ENCODE assay signal across 17 cellular contexts in the genomic region with DNA sequence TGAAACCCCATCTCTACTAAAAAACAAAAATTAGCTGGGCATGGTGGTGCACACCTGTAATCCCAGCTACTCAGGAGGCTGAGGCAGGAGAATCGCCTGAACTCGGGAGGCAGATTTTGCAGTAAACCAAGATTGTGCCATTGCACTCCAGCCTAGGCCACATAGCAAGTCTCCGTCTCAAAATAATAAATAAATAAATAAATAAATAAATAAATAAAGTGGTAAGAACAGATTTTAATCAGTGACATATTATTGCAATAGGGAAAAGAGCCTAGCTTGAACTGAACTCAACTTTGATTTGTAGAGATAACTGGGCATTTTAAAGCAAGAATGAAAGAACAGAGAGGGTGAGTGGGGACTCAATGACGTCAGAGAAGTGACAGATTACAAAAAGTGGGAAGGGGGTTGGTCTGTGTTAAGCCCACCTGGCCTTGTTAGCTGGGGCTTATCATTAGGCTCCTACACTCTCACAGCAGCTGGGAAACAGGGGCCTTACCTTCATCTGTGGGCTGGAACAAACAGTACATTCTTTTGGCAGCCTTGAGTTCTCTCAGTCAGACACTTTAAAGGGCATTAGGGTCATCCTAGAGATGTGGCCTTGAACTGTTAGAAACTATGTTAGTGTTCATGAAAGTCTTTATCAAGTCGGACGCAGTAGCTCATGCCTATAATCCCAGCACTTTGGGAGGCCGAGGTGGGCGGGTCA. TPM values are rescaled to one million over a fixed set of nuclear protein-coding genes. Genes with fewer than 3 reads are reported as not detected.
DNase-seq lines count a peak whose midpoint lies in the region; ATAC-seq, FAIRE-seq and TF ChIP-seq lines count a peak whose summit lies in the region.
"Had no signal": no experiment of that assay in that cellular context is flagged by ENCODE, and none has a peak within 500 bp of the region (broad histone marks: within the 10 kb centered on the region; RNA-seq: fewer than 3 reads in every experiment).

No MANE protein-coding gene starts in this region.

- peak overlapping the region; percentile 22 for H2BK12ac ChIP-seq in neuronal stem cell (ENCODE audit: low read length)

- no peak overlapping the region for H3K23ac ChIP-seq in neuronal stem cell (ENCODE audit: low read depth, low read length, poor library complexity)

- no peak for TF ChIP-seq CTCF in cardiac muscle cell (IDR thresholded peaks at IDR 0.05; ENCODE audit: low read depth, low read length)
- no peak for TF ChIP-seq CTCF in K562 (IDR thresholded peaks at IDR 0.05 in 2 of 3, conservative IDR thresholded peaks at IDR 0.05 in 1 of 3; ENCODE audit: insufficient read depth in 2 of 3, low read depth in 1 of 3, low read length in 3 of 3)

- peak; percentile 68 for FAIRE-seq in K562 (lab: Jason Lieb, UNC)
- FAIRE-seq: GM12892, GM18507 had no signal

- in situ Hi-C loops in K562 (cut with MboI) = no loop called here

- H3K9me3 ChIP-seq in cardiac muscle cell (ENCODE audit: low read depth) = no peaks in the 10 kb centered on the region
- H3K9me3 ChIP-seq in K562 (replicated peaks; ENCODE audit: control insufficient read depth, insufficient read depth, low read depth, low read length) = no peaks in the 10 kb centered on the region
- no peaks in the 10 kb centered on the region for H3K9me3 ChIP-seq in neuronal stem cell (replicated peaks in 1 of 2; ENCODE audit: control insufficient read depth in 2 of 2, insufficient read depth in 1 of 2, low read depth in 1 of 2, low read length in 2 of 2)
- H3K9me3 ChIP-seq: BLaER1, HAP-1 had no signal

- H2AK5ac ChIP-seq in neuronal stem cell (ENCODE audit: low read depth, low read length) = no peak overlapping the region

- no peak overlapping the region for H2BK15ac ChIP-seq in neuronal stem cell (ENCODE audit: low read length)

- POLR2A ChIA-PET in K562 (lab: Yijun Ruan, JAX) = interaction anchor here (0.6 to 1.4 kb wide), 4 partner anchors 12 to 117 kb away, joined by 3 to 4 read pairs (median 4); a partner anchor contains a TSS

- WGBS in K562 (ENCODE audit: insufficient coverage, low coverage, missing lambda C conversion rate) = 35% methylated on average over 8 of the region's 8 CpGs
- WGBS in neuronal stem cell (ENCODE audit: extremely low coverage in 2 of 2, insufficient read length in 2 of 2, insufficient replicate concordance in 1 of 2), 2 donors = no CpG with 5 or more reads among the region's 8 CpGs

- no peak overlapping the region for H3K18ac ChIP-seq in neuronal stem cell (ENCODE audit: low read length)

- H3K9ac ChIP-seq in K562 (ENCODE audit: insufficient read depth in 1 of 2, low read depth in 2 of 2, low read length in 2 of 2) = no peak overlapping the region
- no peak overlapping the region for H3K9ac ChIP-seq in neuronal stem cell (ENCODE audit: low read depth, low read length, poor library complexity)
- H3K9ac ChIP-seq: BLaER1, GM23248 had no signal

- H2AFZ ChIP-seq in K562 (ENCODE audit: low read depth, low read length) = peak overlapping the region; percentile 71
- no peak overlapping the region for H2AFZ ChIP-seq in neuronal stem cell (ENCODE audit: low read length)
- H2AFZ ChIP-seq: GM23248 had no signal

- no peaks in the 10 kb centered on the region for H3K9me1 ChIP-seq in K562 (ENCODE audit: control insufficient read depth, insufficient read depth, low read length)

- CTCF ChIA-PET in K562 (lab: Yijun Ruan, JAX; ENCODE audit: low intra/inter-chr PET ratio) = interaction anchor here (0.6 kb wide), 1 partner anchor 15 kb away, joined by 4 read pairs; no protein-coding TSS in a partner anchor

- H2BK5ac ChIP-seq in neuronal stem cell (ENCODE audit: low read length) = no peak overlapping the region

- DNase-seq in cardiac muscle cell (ENCODE audit: low read depth in 1 of 2, low spot score in 1 of 2) (no peak), Right ventricle myocardium inferior (ENCODE audit: missing footprints) (no peak), K562 (ENCODE audit: extremely low read depth in 1 of 4, low spot score in 3 of 4) (peak in 1 of 4 experiments; percentile 58), neuronal stem cell (ENCODE audit: low spot score) (no peak), activated T-cell treated with anti-CD3 and anti-CD28 coated beads for 4 hours (no peak)
- no peak for DNase-seq in stimulated activated CD8-positive, alpha-beta memory T cell treated with anti-CD3 and anti-CD28 coated beads, Interleukin-4, amount 100 ng/mL, for 48 hours
- DNase-seq: 8988T; CD4-positive, alpha-beta memory T cell; DMS153; DMS79; GDM1; GM23248 had no signal

- ATAC-seq in Right ventricle myocardium inferior (no peak), K562 (no peak), HG03108 (IDR thresholded peaks at IDR 0.05; ENCODE audit: unreplicated experiment) (no peak)

- TF ChIP-seq POLR2A in K562 (conservative IDR thresholded peaks at IDR 0.05) = no peak

- no peak overlapping the region for H2BK120ac ChIP-seq in neuronal stem cell (ENCODE audit: low read depth, low read length)

- no peak overlapping the region for H3K4ac ChIP-seq in neuronal stem cell (ENCODE audit: low read length)

- no peaks in the 10 kb centered on the region for H3K27me3 ChIP-seq in cardiac muscle cell
- no peaks in the 10 kb centered on the region for H3K27me3 ChIP-seq in K562 (ENCODE audit: control insufficient read depth in 2 of 2, insufficient read depth in 2 of 2, low read length in 2 of 2)
- H3K27me3 ChIP-seq in neuronal stem cell (ENCODE audit: control insufficient read depth in 3 of 3, insufficient read depth in 3 of 3, low read depth in 1 of 3, low read length in 3 of 3) = no peaks in the 10 kb centered on the region
- H3K27me3 ChIP-seq: BLaER1 had no signal

- H4K20me1 ChIP-seq in K562 (replicated peaks; ENCODE audit: control insufficient read depth, insufficient read depth, low read length) = no peaks in the 10 kb centered on the region
- H4K20me1 ChIP-seq: BLaER1 had no signal

- intact Hi-C loops in Right ventricle myocardium inferior (cut with DNase I) (no loop called here), K562 (cut with micrococcal nuclease) (no loop called here)

- H3K4me2 ChIP-seq in K562 (ENCODE audit: insufficient read depth, low read length) = no peak overlapping the region; the same call in 1 of the 2 replicates
- no peak overlapping the region for H3K4me2 ChIP-seq in neuronal stem cell (ENCODE audit: insufficient read depth, low read length, poor library complexity, severe bottlenecking)
- H3K4me2 ChIP-seq: BLaER1 had no signal

- no peaks in the 10 kb centered on the region for H3K79me2 ChIP-seq in K562 (ENCODE audit: control insufficient read depth, insufficient read depth, low read length)

- H3K14ac ChIP-seq in neuronal stem cell (ENCODE audit: low read length) = no peak overlapping the region

- H3K4me1 ChIP-seq in cardiac muscle cell (ENCODE audit: low read depth) (peaks cover 13% of the 10 kb centered on the region), K562 (replicated peaks in 1 of 2; ENCODE audit: control insufficient read depth in 2 of 2, insufficient read depth in 2 of 2, low read length in 2 of 2) (peaks cover 22 to 27% of the 10 kb centered on the region in 2 experiments), neuronal stem cell (ENCODE audit: control insufficient read depth in 2 of 2, insufficient read depth in 1 of 2, low read depth in 1 of 2, low read length in 2 of 2) (peaks cover 3 to 11% of the 10 kb centered on the region in 2 donors)
- H3K4me1 ChIP-seq: HAP-1 had no signal

- H3K4me3 ChIP-seq in cardiac muscle cell (no peak overlapping the region), K562 (no peak overlapping the region), neuronal stem cell (ENCODE audit: low read length in 2 of 2) (no peak overlapping the region)
- H3K4me3 ChIP-seq: BLaER1, GM23248, HAP-1 had no signal

- TF ChIP-seq EP300 in K562 (IDR thresholded peaks at IDR 0.05; ENCODE audit: low read length) = no peak

- H3K36me3 ChIP-seq in cardiac muscle cell (no peaks in the 10 kb centered on the region), K562 (ENCODE audit: control insufficient read depth, insufficient read depth, low read length) (no peaks in the 10 kb centered on the region), neuronal stem cell (replicated peaks in 1 of 2; ENCODE audit: control insufficient read depth in 2 of 2, insufficient read depth in 2 of 2, low read length in 2 of 2) (no peaks in the 10 kb centered on the region)
- H3K36me3 ChIP-seq: BLaER1, HAP-1 had no signal

- TF ChIP-seq RAD21 in K562 (CRISPR knock-in tag; conservative IDR thresholded peaks at IDR 0.05 in 1 of 2, IDR thresholded peaks at IDR 0.05 in 1 of 2) = no peak

- no peak overlapping the region for H4K91ac ChIP-seq in neuronal stem cell (ENCODE audit: low read depth, low read length, poor library complexity)

- no peak overlapping the region for H4K8ac ChIP-seq in neuronal stem cell (ENCODE audit: low read depth, low read length)

- BruUV-seq in K562 (replicated peaks; lab: Mats Ljungman, UMichigan) = no TSS peak

- H3K27ac ChIP-seq in cardiac muscle cell (peak overlapping the region; percentile 57), K562 (ENCODE audit: extremely low read depth, low read depth, low read length) (peak overlapping the region; percentile 55; the same call in 2 of the 3 replicates), neuronal stem cell (replicated peaks; ENCODE audit: low read length) (no peak overlapping the region)
- H3K27ac ChIP-seq: BLaER1, GM23248 had no signal

- no peaks in the 10 kb centered on the region for H3K79me1 ChIP-seq in neuronal stem cell (ENCODE audit: low read depth, low read length)

RNA-seq across cellular contexts. Expression of a gene that starts 24.5 kb away (rescaled TPM):
- total RNA-seq in cardiac muscle cell (14.0 and 69.2 TPM in 2 replicates), Right ventricle myocardium inferior (1.3 TPM), K562 (2014; rRNA removed) (50.2 and 62.5 TPM in 2 replicates), K562 (2014; rRNA removed; fragmentation: Illumina TruSeq; extraction: Trizol) (38.6 and 42.3 TPM in 2 replicates), K562 (2015; rRNA removed; fragmentation: Illumina TruSeq; extraction: Trizol) (77.9 and 80.1 TPM in 2 replicates), K562 (2021) (79.2 and 85.6 TPM in 2 replicates)
- polyA plus RNA-seq in cardiac muscle cell (9.4 and 33.3 TPM in 2 replicates), K562 (2011; rRNA removed) (95.2 and 103 TPM in 2 replicates), K562 (2014; fragmentation: Illumina TruSeq; extraction: Trizol) (76.9 and 82.7 TPM in 2 replicates), K562 (2014; fragmentation: Nextera tagmentation; extraction: Ambion mirVana) (1 to 10 TPM; 1.3 to 2.2 TPM), K562 (2014; rRNA removed) (84.1 and 88.6 TPM in 2 replicates)
- total RNA-seq in K562 (2011; cell fraction: chromatin; rRNA removed; ENCODE audit: low replicate concordance) = 117 and 182 TPM in 2 replicates
- 141 and 154 TPM in 2 replicates for total RNA-seq in K562 (2011; cell fraction: nucleolus; rRNA removed)
- total RNA-seq in K562 (2011; cell fraction: nucleoplasm; rRNA removed) = 113 and 129 TPM in 2 replicates
- polyA plus RNA-seq in K562 (2011; cell fraction: cytosol; rRNA removed) = 82.9 and 95.7 TPM in 2 replicates
- polyA plus RNA-seq in K562 (2011; cell fraction: nucleus; rRNA removed) = 255 and 308 TPM in 2 replicates
- polyA plus RNA-seq in K562 (2012) = 70.1 and 78.9 TPM in 2 replicates
- polyA minus RNA-seq in K562 (2011; rRNA and poly(A)+ RNA removed) = 91.4 and 99.3 TPM in 2 replicates
- 43.1 and 48.8 TPM in 2 replicates for polyA minus RNA-seq in K562 (2011; cell fraction: cytosol; rRNA and poly(A)+ RNA removed)
- 113 and 139 TPM in 2 replicates for polyA minus RNA-seq in K562 (2011; cell fraction: nucleus; rRNA and poly(A)+ RNA removed)
- polyA plus RNA-seq in neuronal stem cell (2013, experiment 1 of 2) = 84.1 TPM
- 83.4 TPM for polyA plus RNA-seq in neuronal stem cell (2013, experiment 2 of 2)

RNA-seq across cellular contexts. Expression of a gene that starts 43.7 kb away (rescaled TPM):
- total RNA-seq in cardiac muscle cell = 61.9 and 116 TPM in 2 replicates
- 34.5 and 62.1 TPM in 2 replicates for polyA plus RNA-seq in cardiac muscle cell
- total RNA-seq in Right ventricle myocardium inferior = 43.5 TPM
- total RNA-seq in K562 (2011; cell fraction: chromatin; rRNA removed; ENCODE audit: low replicate concordance) = 151 and 284 TPM in 2 replicates
- total RNA-seq in K562 (2011; cell fraction: nucleolus; rRNA removed) = 158 and 171 TPM in 2 replicates
- 141 and 150 TPM in 2 replicates for total RNA-seq in K562 (2011; cell fraction: nucleoplasm; rRNA removed)
- total RNA-seq in K562 (2014; rRNA removed) = 27.3 and 29.7 TPM in 2 replicates
- 16.2 and 20.8 TPM in 2 replicates for total RNA-seq in K562 (2014; rRNA removed; fragmentation: Illumina TruSeq; extraction: Trizol)
- total RNA-seq in K562 (2015; rRNA removed; fragmentation: Illumina TruSeq; extraction: Trizol) = 29.6 and 33.7 TPM in 2 replicates
- total RNA-seq in K562 (2021) = 42.1 and 43.2 TPM in 2 replicates
- 45.9 and 59.4 TPM in 2 replicates for polyA plus RNA-seq in K562 (2011; rRNA removed)
- polyA plus RNA-seq in K562 (2011; cell fraction: cytosol; rRNA removed) = 56.9 and 69.4 TPM in 2 replicates
- 359 and 410 TPM in 2 replicates for polyA plus RNA-seq in K562 (2011; cell fraction: nucleus; rRNA removed)
- 42.7 and 85.4 TPM in 2 replicates for polyA plus RNA-seq in K562 (2012)
- polyA plus RNA-seq in K562 (2014; fragmentation: Illumina TruSeq; extraction: Trizol) = 45.5 and 48.8 TPM in 2 replicates
- polyA plus RNA-seq in K562 (2014; fragmentation: Nextera tagmentation; extraction: Ambion mirVana) = 1 to 10 TPM; 3.7 to 4.0 TPM
- polyA plus RNA-seq in K562 (2014; rRNA removed) = 60.8 and 64.2 TPM in 2 replicates
- 21.9 and 26.4 TPM in 2 replicates for polyA minus RNA-seq in K562 (2011; rRNA and poly(A)+ RNA removed)
- 12.4 and 15.0 TPM in 2 replicates for polyA minus RNA-seq in K562 (2011; cell fraction: cytosol; rRNA and poly(A)+ RNA removed)
- 40.8 and 50.0 TPM in 2 replicates for polyA minus RNA-seq in K562 (2011; cell fraction: nucleus; rRNA and poly(A)+ RNA removed)
- 69.5 TPM for polyA plus RNA-seq in neuronal stem cell (2013, experiment 1 of 2)
- 68.8 TPM for polyA plus RNA-seq in neuronal stem cell (2013, experiment 2 of 2)

RNA-seq across cellular contexts. Expression of a gene that starts 44.4 kb away (rescaled TPM):
- total RNA-seq in cardiac muscle cell = 27.6 and 44.3 TPM in 2 replicates
- polyA plus RNA-seq in cardiac muscle cell = 38.7 and 39.9 TPM in 2 replicates
- 22.4 TPM for total RNA-seq in Right ventricle myocardium inferior
- 51.6 and 76.0 TPM in 2 replicates for total RNA-seq in K562 (2011; cell fraction: chromatin; rRNA removed; ENCODE audit: low replicate concordance)
- 39.7 and 45.7 TPM in 2 replicates for total RNA-seq in K562 (2011; cell fraction: nucleolus; rRNA removed)
- total RNA-seq in K562 (2011; cell fraction: nucleoplasm; rRNA removed) = 38.2 and 40.6 TPM in 2 replicates
- total RNA-seq in K562 (2014; rRNA removed) = 80.6 and 122 TPM in 2 replicates
- total RNA-seq in K562 (2014; rRNA removed; fragmentation: Illumina TruSeq; extraction: Trizol) = 61.7 and 68.7 TPM in 2 replicates
- 59.9 and 66.6 TPM in 2 replicates for total RNA-seq in K562 (2015; rRNA removed; fragmentation: Illumina TruSeq; extraction: Trizol)
- total RNA-seq in K562 (2021) = 69.0 and 70.6 TPM in 2 replicates
- 22.8 and 32.4 TPM in 2 replicates for polyA plus RNA-seq in K562 (2011; rRNA removed)
- polyA plus RNA-seq in K562 (2011; cell fraction: cytosol; rRNA removed) = 19.5 and 25.8 TPM in 2 replicates
- polyA plus RNA-seq in K562 (2011; cell fraction: nucleus; rRNA removed) = 106 and 140 TPM in 2 replicates
- 73.3 and 129 TPM in 2 replicates for polyA plus RNA-seq in K562 (2012)
- polyA plus RNA-seq in K562 (2014; fragmentation: Illumina TruSeq; extraction: Trizol) = 101 and 104 TPM in 2 replicates
- 100 to 1,000 TPM in 1 of 2 experiments, 10 to 100 TPM in 1; 41.5 to 144 TPM for polyA plus RNA-seq in K562 (2014; fragmentation: Nextera tagmentation; extraction: Ambion mirVana)
- polyA plus RNA-seq in K562 (2014; rRNA removed) = 47.4 and 67.2 TPM in 2 replicates
- polyA minus RNA-seq in K562 (2011; rRNA and poly(A)+ RNA removed) = 11.5 and 12.0 TPM in 2 replicates
- 17.0 and 19.9 TPM in 2 replicates for polyA minus RNA-seq in K562 (2011; cell fraction: cytosol; rRNA and poly(A)+ RNA removed)
- polyA minus RNA-seq in K562 (2011; cell fraction: nucleus; rRNA and poly(A)+ RNA removed) = 34.1 and 35.5 TPM in 2 replicates
- 40.8 TPM for polyA plus RNA-seq in neuronal stem cell (2013, experiment 1 of 2)
- polyA plus RNA-seq in neuronal stem cell (2013, experiment 2 of 2) = 39.2 TPM

RNA-seq across cellular contexts. Expression of a gene that starts 49.6 kb away (rescaled TPM):
- total RNA-seq in cardiac muscle cell (37.0 and 48.0 TPM in 2 replicates), Right ventricle myocardium inferior (10.8 TPM), K562 (2014; rRNA removed) (11.9 and 12.2 TPM in 2 replicates), K562 (2014; rRNA removed; fragmentation: Illumina TruSeq; extraction: Trizol) (5.6 and 5.9 TPM in 2 replicates), K562 (2015; rRNA removed; fragmentation: Illumina TruSeq; extraction: Trizol) (8.2 and 8.4 TPM in 2 replicates), K562 (2021) (10.0 and 11.1 TPM in 2 replicates)
- polyA plus RNA-seq in cardiac muscle cell (29.1 and 40.7 TPM in 2 replicates), K562 (2011; rRNA removed) (5.8 and 9.4 TPM in 2 replicates), K562 (2014; fragmentation: Illumina TruSeq; extraction: Trizol) (7.1 TPM in 2 replicates), K562 (2014; fragmentation: Nextera tagmentation; extraction: Ambion mirVana) (under 1 TPM; 0.21 to 0.30 TPM), K562 (2014; rRNA removed) (8.7 and 10.3 TPM in 2 replicates)
- 8.2 and 25.6 TPM in 2 replicates for total RNA-seq in K562 (2011; cell fraction: chromatin; rRNA removed; ENCODE audit: low replicate concordance)
- 20.4 and 20.8 TPM in 2 replicates for total RNA-seq in K562 (2011; cell fraction: nucleolus; rRNA removed)
- 13.3 and 13.4 TPM in 2 replicates for total RNA-seq in K562 (2011; cell fraction: nucleoplasm; rRNA removed)
- 9.0 and 12.6 TPM in 2 replicates for polyA plus RNA-seq in K562 (2011; cell fraction: cytosol; rRNA removed)
- 13.4 and 20.4 TPM in 2 replicates for polyA plus RNA-seq in K562 (2011; cell fraction: nucleus; rRNA removed)
- polyA plus RNA-seq in K562 (2012) = 9.5 and 11.3 TPM in 2 replicates
- polyA minus RNA-seq in K562 (2011; rRNA and poly(A)+ RNA removed) = 7.1 and 7.7 TPM in 2 replicates
- 6.3 and 7.0 TPM in 2 replicates for polyA minus RNA-seq in K562 (2011; cell fraction: cytosol; rRNA and poly(A)+ RNA removed)
- polyA minus RNA-seq in K562 (2011; cell fraction: nucleus; rRNA and poly(A)+ RNA removed) = 11.4 and 12.3 TPM in 2 replicates
- polyA plus RNA-seq in neuronal stem cell (2013, experiment 1 of 2) = 18.2 TPM
- polyA plus RNA-seq in neuronal stem cell (2013, experiment 2 of 2) = 17.1 TPM

RNA-seq across cellular contexts. Expression of a gene that starts 50.7 kb away (rescaled TPM):
- total RNA-seq in cardiac muscle cell (304 and 348 TPM in 2 replicates), Right ventricle myocardium inferior (107 TPM), K562 (2014; rRNA removed) (310 and 413 TPM in 2 replicates), K562 (2014; rRNA removed; fragmentation: Illumina TruSeq; extraction: Trizol) (192 and 203 TPM in 2 replicates), K562 (2015; rRNA removed; fragmentation: Illumina TruSeq; extraction: Trizol) (316 and 317 TPM in 2 replicates), K562 (2021) (369 and 372 TPM in 2 replicates)
- polyA plus RNA-seq in cardiac muscle cell (426 and 501 TPM in 2 replicates), K562 (2011; rRNA removed) (166 and 178 TPM in 2 replicates), K562 (2014; fragmentation: Illumina TruSeq; extraction: Trizol) (264 and 434 TPM in 2 replicates), K562 (2014; fragmentation: Nextera tagmentation; extraction: Ambion mirVana) (100 to 1,000 TPM; 653 to 682 TPM), K562 (2014; rRNA removed) (296 and 360 TPM in 2 replicates)
- 90.7 and 171 TPM in 2 replicates for total RNA-seq in K562 (2011; cell fraction: chromatin; rRNA removed; ENCODE audit: low replicate concordance)
- 247 and 251 TPM in 2 replicates for total RNA-seq in K562 (2011; cell fraction: nucleolus; rRNA removed)
- total RNA-seq in K562 (2011; cell fraction: nucleoplasm; rRNA removed) = 190 and 192 TPM in 2 replicates
- polyA plus RNA-seq in K562 (2011; cell fraction: cytosol; rRNA removed) = 269 and 458 TPM in 2 replicates
- 356 and 369 TPM in 2 replicates for polyA plus RNA-seq in K562 (2011; cell fraction: nucleus; rRNA removed)
- polyA plus RNA-seq in K562 (2012) = 506 and 529 TPM in 2 replicates
- polyA minus RNA-seq in K562 (2011; rRNA and poly(A)+ RNA removed) = 142 and 158 TPM in 2 replicates
- polyA minus RNA-seq in K562 (2011; cell fraction: cytosol; rRNA and poly(A)+ RNA removed) = 90.0 and 120 TPM in 2 replicates
- polyA minus RNA-seq in K562 (2011; cell fraction: nucleus; rRNA and poly(A)+ RNA removed) = 56.4 and 86.2 TPM in 2 replicates
- 434 TPM for polyA plus RNA-seq in neuronal stem cell (2013, experiment 1 of 2)
- polyA plus RNA-seq in neuronal stem cell (2013, experiment 2 of 2) = 420 TPM
